8 cellular contexts compared by ENCODE assay signal in genomic region chr3:113744941-113745272, GRCh38. TPM values are rescaled to one million over a fixed set of nuclear protein-coding genes. Genes with fewer than 3 reads are reported as not detected.
A peak's percentile ranks its signal among the peaks of the same experiment; 100 is the strongest.
DNase-seq lines count a peak whose midpoint lies in the region; ATAC-seq and TF ChIP-seq lines count a peak whose summit lies in the region.

No MANE protein-coding gene starts in this region.

- WGBS in esophagus muscularis mucosa: under 1% methylated on average over 14 of the region's 14 CpGs

- H3K4me2 ChIP-seq in parathyroid adenoma (ENCODE audit: low read length): peak overlapping the region; percentile 90

- H3K36me3 ChIP-seq in ES-I3 (ENCODE audit: insufficient read depth, low read length) (peaks cover 4% of the 10 kb centered on the region; the same call in 1 of the 2 replicates), Peyer's patch (no peaks in the 10 kb centered on the region), esophagus muscularis mucosa (no peaks in the 10 kb centered on the region), parathyroid adenoma (ENCODE audit: control insufficient read depth, insufficient read depth, low read length) (no peaks in the 10 kb centered on the region)

- H3K4me3 ChIP-seq in Peyer's patch (peak overlapping the region; percentile 75 to 88 (median 84)), esophagus muscularis mucosa (peak overlapping the region; percentile 67 to 96 (median 88)), parathyroid adenoma (ENCODE audit: low read depth, low read length) (peak overlapping the region; percentile 86)

- no peak for TF ChIP-seq POLR2A in Peyer's patch (IDR thresholded peaks at IDR 0.05)
- TF ChIP-seq POLR2A in esophagus muscularis mucosa (IDR thresholded peaks at IDR 0.05; ENCODE audit: low read depth): no peak

- TF ChIP-seq EP300 in esophagus muscularis mucosa (IDR thresholded peaks at IDR 0.05): no peak

- intact Hi-C loops in esophagus muscularis mucosa (cut with DNase I): loop anchor here (5.0 kb wide), 2 partner anchors 233 to 253 kb away; no protein-coding TSS in a partner anchor

- H3K27me3 ChIP-seq in Peyer's patch (no peaks in the 10 kb centered on the region), esophagus muscularis mucosa (no peaks in the 10 kb centered on the region), parathyroid adenoma (ENCODE audit: control insufficient read depth, insufficient read depth, low read length) (no peaks in the 10 kb centered on the region)

- H3K4me1 ChIP-seq in ES-I3 (ENCODE audit: insufficient read depth, low read length) (no peaks in the 10 kb centered on the region; the same call in 1 of the 2 replicates), Peyer's patch (peaks cover 0 to 35% (median 7%) of the 10 kb centered on the region in 4 donors), esophagus muscularis mucosa (peaks cover 32 to 70% (median 66%) of the 10 kb centered on the region in 4 donors), parathyroid adenoma (peaks cover 25% of the 10 kb centered on the region)

- H2AFZ ChIP-seq in parathyroid adenoma: peak overlapping the region; percentile 94

- ATAC-seq in HG02981 (IDR thresholded peaks at IDR 0.05; ENCODE audit: unreplicated experiment) (no peak), HG03378 (IDR thresholded peaks at IDR 0.05; ENCODE audit: unreplicated experiment) (no peak)

- H3K9me3 ChIP-seq in ES-I3 (ENCODE audit: control insufficient read depth, insufficient read depth, low read length): no peaks in the 10 kb centered on the region
- H3K9me3 ChIP-seq in Peyer's patch: no peaks in the 10 kb centered on the region
- H3K9me3 ChIP-seq in esophagus muscularis mucosa: no peaks in the 10 kb centered on the region
- H3K9me3 ChIP-seq in parathyroid adenoma (ENCODE audit: control insufficient read depth, low read length): no peaks in the 10 kb centered on the region

- no peak for TF ChIP-seq CTCF in Peyer's patch (IDR thresholded peaks at IDR 0.05)
- TF ChIP-seq CTCF in esophagus muscularis mucosa (IDR thresholded peaks at IDR 0.05): no peak
- TF ChIP-seq CTCF in parathyroid adenoma (IDR thresholded peaks at IDR 0.05): no peak

- peak overlapping the region; percentile 93 for H3K9ac ChIP-seq in ES-I3 (ENCODE audit: low read depth, low read length)
- no peak overlapping the region for H3K9ac ChIP-seq in parathyroid adenoma

- no peak for DNase-seq in Peyer's patch
- no peak for DNase-seq in esophagus muscularis mucosa (ENCODE audit: extremely low spot score)
- no peak for DNase-seq in HuH-7 (ENCODE audit: low spot score)
- DNase-seq in NCI-H526 (lab: John Stamatoyannopoulos, UW): no peak

- peaks cover 42% of the 10 kb centered on the region for H3K79me2 ChIP-seq in parathyroid adenoma

- peak overlapping the region; percentile 94 to 97 (median 96) for H3K27ac ChIP-seq in Peyer's patch
- H3K27ac ChIP-seq in esophagus muscularis mucosa (replicated peaks in 1 of 4): peak overlapping the region; percentile 93 to 97 (median 96)
- peak overlapping the region; percentile 100 for H3K27ac ChIP-seq in parathyroid adenoma

RNA-seq across cellular contexts. Expression of gene NAA50, which starts 1.1 kb away (rescaled TPM):
- total RNA-seq in Peyer's patch: 10 to 100 TPM; 46.2 to 85.9 (median 62.6) TPM
- total RNA-seq in esophagus muscularis mucosa: 100 to 1,000 TPM in 3 of 4 donors, 10 to 100 TPM in 1; 98.0 to 153 (median 119) TPM

RNA-seq across cellular contexts. Expression of gene ATP6V1A, which starts 1.9 kb away (rescaled TPM):
- total RNA-seq in Peyer's patch: 10 to 100 TPM; 23.4 to 43.6 (median 28.7) TPM
- total RNA-seq in esophagus muscularis mucosa: 10 to 100 TPM; 21.0 to 23.5 (median 22.8) TPM

RNA-seq across cellular contexts. Expression of gene USF3, which starts 48.5 kb away (rescaled TPM):
- 10 to 100 TPM; 20.6 to 42.2 (median 32.5) TPM for total RNA-seq in Peyer's patch
- 10 to 100 TPM; 20.8 to 28.6 (median 25.0) TPM for total RNA-seq in esophagus muscularis mucosa
